In genomic region chr1:101101362-101101761, GRCh38 we compare ENCODE assay signal across 20 cellular contexts.
DNase-seq lines count a peak whose midpoint lies in the region; ATAC-seq, FAIRE-seq and TF ChIP-seq lines count a peak whose summit lies in the region.
"Had no signal": no experiment of that assay in that cellular context is flagged by ENCODE, and none has a peak within 500 bp of the region (broad histone marks: within the 10 kb centered on the region; RNA-seq: fewer than 3 reads in every experiment).

No MANE protein-coding gene starts in this region.

- no peaks in the 10 kb centered on the region for H3K79me2 ChIP-seq in K562 (ENCODE audit: control insufficient read depth, insufficient read depth, low read length)

- H2AFZ ChIP-seq in IMR-90 (replicated peaks; ENCODE audit: low read length, poor library complexity) (no peak overlapping the region), K562 (ENCODE audit: low read depth, low read length) (0 out of 2 replicates have a peak overlapping the region, but pooled peaks have one; percentile 29)
- H2AFZ ChIP-seq: PC-9 had no signal

- no peak overlapping the region for H2AK9ac ChIP-seq in IMR-90 (replicated peaks; ENCODE audit: low read depth, low read length, poor library complexity)

- H3K27me3 ChIP-seq in BLaER1 treated with 17β-estradiol and CSF1 and Interleukin-3, amounts not matched to agents 10 nM and 100 nM, result no peaks in the 10 kb centered on the region
- H3K27me3 ChIP-seq in IMR-90 (ENCODE audit: control insufficient read depth, insufficient read depth, low read length) (no peaks in the 10 kb centered on the region), K562 (ENCODE audit: control insufficient read depth in 2 of 2, insufficient read depth in 2 of 2, low read length in 2 of 2) (no peaks in the 10 kb centered on the region), heart left ventricle (no peaks in the 10 kb centered on the region)
- H3K27me3 ChIP-seq: heart right ventricle, tibial artery had no signal

- no peak overlapping the region for H3K23ac ChIP-seq in IMR-90 (ENCODE audit: low read depth, low read length)

- H2BK5ac ChIP-seq in IMR-90 (ENCODE audit: low read depth, low read length, poor library complexity, severe bottlenecking), result no peak overlapping the region

- H3K9me3 ChIP-seq in BLaER1 treated with 17β-estradiol and CSF1 and Interleukin-3, amounts not matched to agents 10 nM and 100 nM (replicated peaks in 1 of 11), result peaks cover 0 to 16% (median 4%) of the 10 kb centered on the region in 11 experiments; a peak in 3 of 22 replicates
- H3K9me3 ChIP-seq in IMR-90 (ENCODE audit: control insufficient read depth, insufficient read depth, low read length) (no peaks in the 10 kb centered on the region), K562 (replicated peaks; ENCODE audit: control insufficient read depth, insufficient read depth, low read depth, low read length) (no peaks in the 10 kb centered on the region), heart left ventricle (no peaks in the 10 kb centered on the region)
- H3K9me3 ChIP-seq: heart right ventricle, tibial artery had no signal

- H2BK20ac ChIP-seq in IMR-90 (ENCODE audit: low read depth, low read length), result no peak overlapping the region

- H3K9me1 ChIP-seq in IMR-90 (ENCODE audit: insufficient read depth, low read length) (no peaks in the 10 kb centered on the region), K562 (ENCODE audit: control insufficient read depth, insufficient read depth, low read length) (no peaks in the 10 kb centered on the region)

- in situ Hi-C loops in IMR-90 (cut with MboI; ENCODE audit: low sequenced_read_pairs), result no loop called here
- in situ Hi-C loops in K562 (cut with MboI), result no loop called here
- in situ Hi-C loops in G401 (cut with HindIII; ENCODE audit: low sequenced_read_pairs), result no loop called here

- H2BK120ac ChIP-seq in IMR-90 (ENCODE audit: low read depth, low read length), result no peak overlapping the region

- no CpG with 5 or more reads among the region's 2 CpGs for WGBS in IMR-90 (ENCODE audit: extremely low coverage in 2 of 2, insufficient read length in 1 of 2), 2 experiments
- 64% methylated on average over 2 of the region's 2 CpGs for WGBS in K562 (ENCODE audit: insufficient coverage, low coverage, missing lambda C conversion rate)
- WGBS in heart left ventricle, 4 donors, result 72 to 76% (median 75%) methylated on average over 2 of the region's 2 CpGs

- TF ChIP-seq RAD21 in IMR-90 (IDR thresholded peaks at IDR 0.05; ENCODE audit: low read length) (no peak), K562 (CRISPR knock-in tag; conservative IDR thresholded peaks at IDR 0.05 in 1 of 2, IDR thresholded peaks at IDR 0.05 in 1 of 2) (no peak)

- no TSS peak for BruUV-seq in IMR-90 (replicated peaks; lab: Mats Ljungman, UMichigan)
- BruUV-seq in K562 (replicated peaks; lab: Mats Ljungman, UMichigan), result no TSS peak

- no peak overlapping the region for H4K5ac ChIP-seq in IMR-90 (ENCODE audit: low read depth, low read length)

- no peak overlapping the region for H3K56ac ChIP-seq in IMR-90 (ENCODE audit: extremely low read depth, insufficient read depth, low read length)

- ATAC-seq in IMR-90 (ENCODE audit: low read depth) (no peak), K562 (no peak), heart left ventricle (no peak), GM21786 (IDR thresholded peaks at IDR 0.05; ENCODE audit: unreplicated experiment) (no peak)
- ATAC-seq: left lobe of liver; natural killer cell treated with Interleukin-12 subunit alpha and Interleukin-12 subunit beta and Interleukin-15 and Interleukin-18, amount 100 ng/mL, for 72 hours; stimulated activated naive CD8-positive, alpha-beta T cell treated with anti-CD3 and anti-CD28 coated beads, Interleukin-15, Interleukin-2, amounts not matched to agents 100 U/mL and 50 U/mL, for 24 hours; WTC11 had no signal

- H2AK5ac ChIP-seq in IMR-90 (ENCODE audit: low read depth, low read length), result no peak overlapping the region

- CTCF ChIA-PET in IMR-90 (lab: Yijun Ruan, JAX) (no interaction called here), K562 (lab: Yijun Ruan, JAX; ENCODE audit: low intra/inter-chr PET ratio) (no interaction called here)

- H4K20me1 ChIP-seq in BLaER1 treated with 17β-estradiol and CSF1 and Interleukin-3, amounts not matched to agents 10 nM and 100 nM, result no peaks in the 10 kb centered on the region
- H4K20me1 ChIP-seq in IMR-90 (ENCODE audit: insufficient read depth, low read length) (no peaks in the 10 kb centered on the region), K562 (replicated peaks; ENCODE audit: control insufficient read depth, insufficient read depth, low read length) (no peaks in the 10 kb centered on the region)

- no peak overlapping the region; the same call in 1 of the 2 replicates for H3K4ac ChIP-seq in IMR-90 (ENCODE audit: low read depth, low read length)

- TF ChIP-seq CTCF in IMR-90 (conservative IDR thresholded peaks at IDR 0.05; ENCODE audit: low read depth, low read length) (no peak), K562 (IDR thresholded peaks at IDR 0.05 in 2 of 3, conservative IDR thresholded peaks at IDR 0.05 in 1 of 3; ENCODE audit: insufficient read depth in 2 of 3, low read depth in 1 of 3, low read length in 3 of 3) (no peak), fibroblast of villous mesenchyme (IDR thresholded peaks at IDR 0.05; ENCODE audit: insufficient read depth, low read depth, low read length) (no peak), heart left ventricle (IDR thresholded peaks at IDR 0.05) (no peak)

- H4K8ac ChIP-seq in IMR-90 (ENCODE audit: low read depth in 2 of 2, low read length in 2 of 2), result no peak overlapping the region

- no peak overlapping the region for H3K27ac ChIP-seq in BLaER1 treated with 17β-estradiol and CSF1 and Interleukin-3, amounts not matched to agents 10 nM and 100 nM
- H3K27ac ChIP-seq in IMR-90 (ENCODE audit: insufficient read depth, low read length), result no peak overlapping the region
- H3K27ac ChIP-seq in K562 (ENCODE audit: extremely low read depth, low read depth, low read length), result no peak overlapping the region
- no peak overlapping the region for H3K27ac ChIP-seq in heart left ventricle
- H3K27ac ChIP-seq: heart right ventricle, PC-9, tibial artery had no signal

- H3K9ac ChIP-seq in BLaER1 treated with 17β-estradiol and CSF1 and Interleukin-3, amounts not matched to agents 10 nM and 100 nM, result no peak overlapping the region
- H3K9ac ChIP-seq in IMR-90 (ENCODE audit: low read depth, low read length) (no peak overlapping the region), K562 (ENCODE audit: insufficient read depth in 1 of 2, low read depth in 2 of 2, low read length in 2 of 2) (no peak overlapping the region)

- dilution Hi-C loops in IMR-90 (cut with HindIII; ENCODE audit: low sequenced_read_pairs, unreplicated experiment), result no loop called here

- peaks cover 10 to 16% (median 12%) of the 10 kb centered on the region in 10 experiments for H3K4me1 ChIP-seq in BLaER1 treated with 17β-estradiol and CSF1 and Interleukin-3, amounts not matched to agents 10 nM and 100 nM
- H3K4me1 ChIP-seq in IMR-90 (ENCODE audit: control insufficient read depth, insufficient read depth, low read length), result peaks cover 3% of the 10 kb centered on the region; the same call in 1 of the 2 replicates
- H3K4me1 ChIP-seq in K562 (replicated peaks in 1 of 2; ENCODE audit: control insufficient read depth in 2 of 2, insufficient read depth in 2 of 2, low read length in 2 of 2), result peaks cover 0 to 6% of the 10 kb centered on the region in 2 experiments; a peak in 1 of 5 replicates
- H3K4me1 ChIP-seq in heart left ventricle, result peaks cover 0 to 9% (median 4%) of the 10 kb centered on the region in 12 donors

- no peaks in the 10 kb centered on the region for H3K36me3 ChIP-seq in BLaER1 treated with 17β-estradiol and CSF1 and Interleukin-3, amounts not matched to agents 10 nM and 100 nM
- H3K36me3 ChIP-seq in IMR-90 (ENCODE audit: control insufficient read depth, insufficient read depth, low read length) (no peaks in the 10 kb centered on the region), K562 (ENCODE audit: control insufficient read depth, insufficient read depth, low read length) (no peaks in the 10 kb centered on the region), heart left ventricle (no peaks in the 10 kb centered on the region)
- H3K36me3 ChIP-seq: heart right ventricle, tibial artery had no signal

- intact Hi-C loops in IMR-90 (cut with micrococcal nuclease) (no loop called here), K562 (cut with micrococcal nuclease) (no loop called here), heart left ventricle (cut with DNase I) (loop anchor here in 1 of 10 donors (10.0 kb wide), 1 partner anchor 77 kb away; the partner anchor contains the start of gene DPH5)

- no peak overlapping the region for H2BK15ac ChIP-seq in IMR-90 (ENCODE audit: low read depth, low read length)

- no peak overlapping the region for H3K4me3 ChIP-seq in BLaER1 treated with 17β-estradiol and CSF1 and Interleukin-3, amounts not matched to agents 10 nM and 100 nM
- H3K4me3 ChIP-seq in IMR-90 (ENCODE audit: insufficient read depth, low read depth, low read length), result no peak overlapping the region
- no peak overlapping the region for H3K4me3 ChIP-seq in K562
- no peak overlapping the region for H3K4me3 ChIP-seq in fibroblast of villous mesenchyme (ENCODE audit: low read depth, low read length)
- no peak overlapping the region for H3K4me3 ChIP-seq in heart left ventricle
- H3K4me3 ChIP-seq: heart right ventricle, PC-9, tibial artery had no signal

- TF ChIP-seq EP300 in K562 (IDR thresholded peaks at IDR 0.05; ENCODE audit: low read length), result no peak

- no peaks in the 10 kb centered on the region for H3K79me1 ChIP-seq in IMR-90 (ENCODE audit: low read depth in 1 of 2, low read length in 2 of 2)

- POLR2A ChIA-PET in IMR-90 (lab: Charles Lee; ENCODE audit: unreplicated experiment) (no interaction called here), K562 (lab: Yijun Ruan, JAX) (no interaction called here)

- TF ChIP-seq POLR2A in IMR-90 (IDR thresholded peaks at IDR 0.05; ENCODE audit: low read depth, low read length) (no peak), K562 (conservative IDR thresholded peaks at IDR 0.05) (no peak), heart left ventricle (IDR thresholded peaks at IDR 0.05) (no peak)

- no peak overlapping the region for H3K18ac ChIP-seq in IMR-90 (ENCODE audit: low read depth, low read length)

- peak; percentile 56 for DNase-seq in IMR-90
- no peak for DNase-seq in K562 (ENCODE audit: extremely low read depth in 1 of 4, low spot score in 3 of 4)
- DNase-seq in fibroblast of villous mesenchyme (ENCODE audit: low read depth), result peak; percentile 31
- DNase-seq in heart left ventricle, result no peak
- DNase-seq in G401 (ENCODE audit: low spot score), result no peak
- DNase-seq in LoVo (ENCODE audit: low spot score), result no peak
- DNase-seq: activated CD4-positive, alpha-beta memory T cell treated with anti-CD3 and anti-CD28 coated beads, Interleukin-2, amount 10 ng/mL, durations not matched to agents 7 days and 5 days; CD8-positive, alpha-beta memory T cell; DMS79; heart right ventricle; NCI-H1694; NCI-H748 treated with DMSO at 0.1 percent for 48 hours; PC-9; stimulated activated naive CD8-positive, alpha-beta T cell treated with anti-CD3 and anti-CD28 coated beads, Interleukin-15, Interleukin-2, amounts not matched to agents 100 U/mL and 50 U/mL, for 24 hours; tibial artery had no signal

- peak overlapping the region; percentile 15 to 61 (median 28); a peak in 14 of 22 replicates for H3K4me2 ChIP-seq in BLaER1 treated with 17β-estradiol and CSF1 and Interleukin-3, amounts not matched to agents 10 nM and 100 nM
- H3K4me2 ChIP-seq in IMR-90 (ENCODE audit: low read depth, low read length) (no peak overlapping the region), K562 (ENCODE audit: insufficient read depth, low read length) (no peak overlapping the region)
- H3K4me2 ChIP-seq: PC-9 had no signal

- no peak overlapping the region for H3K14ac ChIP-seq in IMR-90 (replicated peaks; ENCODE audit: low read depth, low read length)

- H4K91ac ChIP-seq in IMR-90 (ENCODE audit: insufficient read depth, low read depth, low read length), result no peak overlapping the region

- FAIRE-seq in K562 (lab: Jason Lieb, UNC), result no peak

Comparison
In these comparisons a context has a peak if more than half of its experiments do, and no peak if none do; other contexts are left out.
1. H3K4me2 ChIP-seq: peak in BLaER1 treated with 17β-estradiol and CSF1 and Interleukin-3, amounts not matched to agents 10 nM and 100 nM (11 of 11); none in IMR-90 (single experiment) and K562 (single experiment).
2. DNase-seq: peak in IMR-90 (single experiment) and fibroblast of villous mesenchyme (single experiment); none in K562 (0 of 4), heart left ventricle (0 of 5), G401 (single experiment) and LoVo (single experiment).